In the genomic region with DNA sequence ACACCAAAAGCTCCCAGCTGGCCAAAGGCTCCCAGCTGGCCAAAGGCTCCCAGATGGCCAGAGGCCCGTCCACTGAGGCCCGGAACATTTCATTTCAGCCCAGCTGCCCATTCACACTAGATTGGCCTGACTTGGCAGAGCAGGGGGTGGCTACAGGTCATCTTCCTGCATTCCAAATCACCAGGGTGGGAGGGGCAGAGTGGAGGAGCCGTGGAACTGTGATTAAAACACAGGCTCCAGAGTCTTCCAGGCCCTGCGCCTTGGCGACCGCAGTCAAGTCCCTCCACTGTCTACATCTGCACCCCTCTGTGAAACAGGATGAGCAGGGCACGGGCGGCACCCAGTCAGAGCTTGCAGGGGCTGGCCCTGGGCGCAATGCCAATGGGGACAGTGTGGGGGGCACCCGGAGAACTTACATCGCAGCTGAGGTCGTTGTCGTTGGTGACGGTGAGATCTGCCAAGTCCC, we compare ENCODE assay signal across 19 cellular contexts. TPM values are rescaled to one million over a fixed set of nuclear protein-coding genes. Genes with fewer than 3 reads are reported as not detected.
DNase-seq lines count a peak whose midpoint lies in the region; ATAC-seq and TF ChIP-seq lines count a peak whose summit lies in the region.
"Had no signal": no experiment of that assay in that cellular context is flagged by ENCODE, and none has a peak within 500 bp of the region (broad histone marks: within the 10 kb centered on the region; RNA-seq: fewer than 3 reads in every experiment).

No MANE protein-coding gene starts in this region.

- peaks cover 0 to 35% of the 10 kb centered on the region in 2 donors for H3K4me1 ChIP-seq in right atrium auricular region
- peaks cover 29 to 57% (median 34%) of the 10 kb centered on the region in 4 donors for H3K4me1 ChIP-seq in upper lobe of left lung
- H3K4me1 ChIP-seq: foreskin keratinocyte, SJCRH30 had no signal

- no peaks in the 10 kb centered on the region for H3K9me3 Mint-ChIP-seq in memory B cell
- H3K9me3 Mint-ChIP-seq: HFFc6, naive B cell had no signal

- intact Hi-C loops in Right ventricle myocardium inferior (cut with DNase I) = no loop called here

- H3K36me3 Mint-ChIP-seq in memory B cell = peaks cover 36% of the 10 kb centered on the region

- H3K27ac Mint-ChIP-seq in memory B cell = peak overlapping the region; percentile 53

- H3K27ac ChIP-seq in right atrium auricular region (no peak overlapping the region), upper lobe of left lung (peak overlapping the region in 3 of 4 donors; percentile 43 to 69 (median 57))
- H3K27ac ChIP-seq: foreskin keratinocyte, SJCRH30, thoracic aorta had no signal

- WGBS in upper lobe of left lung, 2 donors = 72 to 75% methylated on average over 10 to 14 of the region's 14 CpGs

- H3K27me3 ChIP-seq in right atrium auricular region = no peaks in the 10 kb centered on the region
- H3K27me3 ChIP-seq in upper lobe of left lung = no peaks in the 10 kb centered on the region
- H3K27me3 ChIP-seq: foreskin keratinocyte, SJCRH30 had no signal

- H3K4me3 Mint-ChIP-seq in memory B cell = no peak overlapping the region
- H3K4me3 Mint-ChIP-seq: HFFc6 had no signal

- no peak for TF ChIP-seq POLR2A in upper lobe of left lung (IDR thresholded peaks at IDR 0.05)

- no peaks in the 10 kb centered on the region for H3K9me3 ChIP-seq in right atrium auricular region
- H3K9me3 ChIP-seq in upper lobe of left lung = no peaks in the 10 kb centered on the region
- H3K9me3 ChIP-seq: lower lobe of right lung, SJCRH30, thoracic aorta had no signal

- peak; percentile 32 for DNase-seq in Right ventricle myocardium inferior (ENCODE audit: missing footprints)
- no peak for DNase-seq in right atrium auricular region (ENCODE audit: low spot score)
- DNase-seq in dermis blood vessel endothelial cell = peak; percentile 69
- no peak for DNase-seq in memory B cell (ENCODE audit: low spot score in 2 of 2)
- no peak for DNase-seq in upper lobe of left lung
- DNase-seq in stimulated activated CD4-positive, alpha-beta T cell treated with anti-CD3 and anti-CD28 coated beads, Interleukin-1b, Interleukin-23, amount 100 ng/mL, for 48 hours = no peak
- DNase-seq in T-helper 2 cell = no peak
- DNase-seq: activated CD8-positive, alpha-beta memory T cell treated with anti-CD3 and anti-CD28 coated beads, Interleukin-2, amount 50 U/mL, for 4 hours; activated gamma-delta T cell; amniotic stem cell; DMS53; foreskin keratinocyte; HFFc6; lower lobe of right lung; naive B cell; NCI-H69; SJCRH30 had no signal

- H3K36me3 ChIP-seq in right atrium auricular region = peaks cover 90% of the 10 kb centered on the region
- peaks cover 52 to 100% (median 85%) of the 10 kb centered on the region in 4 donors for H3K36me3 ChIP-seq in upper lobe of left lung

- TF ChIP-seq CTCF in right atrium auricular region (IDR thresholded peaks at IDR 0.05) (no peak), upper lobe of left lung (IDR thresholded peaks at IDR 0.05) (no peak)

- H3K4me3 ChIP-seq in right atrium auricular region (no peak overlapping the region), upper lobe of left lung (no peak overlapping the region)
- H3K4me3 ChIP-seq: lower lobe of right lung, SJCRH30, thoracic aorta had no signal

- H3K4me1 Mint-ChIP-seq in memory B cell = peaks cover 34% of the 10 kb centered on the region

- H3K27me3 Mint-ChIP-seq in memory B cell = no peaks in the 10 kb centered on the region
- H3K27me3 Mint-ChIP-seq: naive B cell had no signal

- no peak for TF ChIP-seq EP300 in upper lobe of left lung (IDR thresholded peaks at IDR 0.05)

- no peak for ATAC-seq in Right ventricle myocardium inferior
- no peak for ATAC-seq in memory B cell (ENCODE audit: low read depth)
- no peak for ATAC-seq in upper lobe of left lung (ENCODE audit: low FRiP score in 2 of 2)
- ATAC-seq in HG03432 (IDR thresholded peaks at IDR 0.05; ENCODE audit: unreplicated experiment) = no peak
- ATAC-seq: foreskin keratinocyte, lower lobe of right lung had no signal

RNA-seq across cellular contexts. Expression of a gene that starts 10.2 kb away (rescaled TPM):
- total RNA-seq in Right ventricle myocardium inferior (9.6 TPM), right atrium auricular region (10 to 100 TPM in 1 of 2 donors, 1 to 10 TPM in 1; 8.6 to 19.2 TPM), dermis blood vessel endothelial cell (84.2 and 135 TPM in 2 replicates), upper lobe of left lung (10 to 100 TPM; 25.2 to 65.4 (median 50.3) TPM)

RNA-seq across cellular contexts. Expression of a gene that starts 18.8 kb away (rescaled TPM):
- total RNA-seq in Right ventricle myocardium inferior = 16.2 TPM
- 10 to 100 TPM; 20.3 to 23.8 TPM for total RNA-seq in right atrium auricular region
- 16.7 and 21.5 TPM in 2 replicates for total RNA-seq in dermis blood vessel endothelial cell
- total RNA-seq in upper lobe of left lung = 10 to 100 TPM; 16.6 to 26.2 (median 19.3) TPM

RNA-seq across cellular contexts. Expression of a gene that starts 19.2 kb away (rescaled TPM):
- total RNA-seq in Right ventricle myocardium inferior (51.4 TPM), right atrium auricular region (10 to 100 TPM; 46.6 to 65.4 TPM), dermis blood vessel endothelial cell (90.9 and 135 TPM in 2 replicates), upper lobe of left lung (100 to 1,000 TPM in 2 of 6 donors, 10 to 100 TPM in 4; 59.8 to 168 (median 83.7) TPM)

Comparison
In these comparisons a context has a peak if more than half of its experiments do, and no peak if none do; other contexts are left out.
1. DNase-seq: peak in Right ventricle myocardium inferior (single experiment) and dermis blood vessel endothelial cell (single experiment); none in right atrium auricular region (single experiment), memory B cell (0 of 2), upper lobe of left lung (0 of 2), stimulated activated CD4-positive, alpha-beta T cell treated with anti-CD3 and anti-CD28 coated beads, Interleukin-1b, Interleukin-23, amount 100 ng/mL, for 48 hours (single experiment) and T-helper 2 cell (0 of 5).
2. H3K27ac ChIP-seq: peak in upper lobe of left lung (3 of 4); none in right atrium auricular region (0 of 2).